In the genomic region with DNA sequence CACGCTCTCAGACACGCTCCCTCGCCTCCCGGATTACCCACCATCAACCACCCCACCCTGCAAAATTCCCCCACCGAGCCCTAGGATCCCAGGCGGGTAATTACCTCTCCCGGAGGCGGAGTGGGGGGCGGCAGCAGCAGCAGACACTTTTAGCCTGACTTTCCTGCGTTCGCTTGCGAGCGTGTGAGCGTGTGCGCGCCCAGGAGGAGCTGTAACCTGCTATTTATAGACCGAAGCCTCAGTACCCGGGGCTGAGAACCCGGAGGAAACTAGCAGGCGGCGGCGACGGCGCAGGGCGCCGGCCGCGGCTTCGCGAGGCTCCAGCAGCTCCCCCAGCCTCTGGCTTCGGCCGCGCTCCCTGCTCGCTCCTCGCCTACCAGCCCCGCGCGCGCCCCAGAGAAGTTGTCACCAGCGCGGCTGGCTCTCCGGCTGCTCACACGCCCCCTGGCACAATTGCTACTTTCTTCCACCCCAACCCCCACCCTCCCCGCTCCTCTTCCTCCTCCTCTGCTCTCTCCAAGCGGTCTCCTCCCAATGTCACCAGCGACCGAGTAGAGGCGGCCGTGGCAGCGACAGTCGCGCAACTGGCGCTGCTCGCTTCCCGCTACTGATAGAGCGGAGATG, we compare ENCODE assay signal across 1 cellular context.
A peak's percentile ranks its signal among the peaks of the same experiment; 100 is the strongest.
TF ChIP-seq lines count a peak whose summit lies in the region.

A gene (minus strand): TSS at position 197 of the 624 bp plus-strand sequence.

TF ChIP-seq in HEK293, 187 proteins besides CTCF, POLR2A, EP300 and RAD21 (continued from another document):
- TF ChIP-seq, protein P1, sequence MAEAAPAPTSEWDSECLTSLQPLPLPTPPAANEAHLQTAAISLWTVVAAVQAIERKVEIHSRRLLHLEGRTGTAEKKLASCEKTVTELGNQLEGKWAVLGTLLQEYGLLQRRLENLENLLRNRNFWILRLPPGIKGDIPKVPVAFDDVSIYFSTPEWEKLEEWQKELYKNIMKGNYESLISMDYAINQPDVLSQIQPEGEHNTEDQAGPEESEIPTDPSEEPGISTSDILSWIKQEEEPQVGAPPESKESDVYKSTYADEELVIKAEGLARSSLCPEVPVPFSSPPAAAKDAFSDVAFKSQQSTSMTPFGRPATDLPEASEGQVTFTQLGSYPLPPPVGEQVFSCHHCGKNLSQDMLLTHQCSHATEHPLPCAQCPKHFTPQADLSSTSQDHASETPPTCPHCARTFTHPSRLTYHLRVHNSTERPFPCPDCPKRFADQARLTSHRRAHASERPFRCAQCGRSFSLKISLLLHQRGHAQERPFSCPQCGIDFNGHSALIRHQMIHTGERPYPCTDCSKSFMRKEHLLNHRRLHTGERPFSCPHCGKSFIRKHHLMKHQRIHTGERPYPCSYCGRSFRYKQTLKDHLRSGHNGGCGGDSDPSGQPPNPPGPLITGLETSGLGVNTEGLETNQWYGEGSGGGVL (tag by site-specific recombination; IDR thresholded peaks at IDR 0.05), result peak; percentile 91
- TF ChIP-seq SP2 (tag by site-specific recombination; IDR thresholded peaks at IDR 0.05), result no peak
- TF ChIP-seq ZNF837 (tag by site-specific recombination; IDR thresholded peaks at IDR 0.05), result no peak
